In the genomic region with DNA sequence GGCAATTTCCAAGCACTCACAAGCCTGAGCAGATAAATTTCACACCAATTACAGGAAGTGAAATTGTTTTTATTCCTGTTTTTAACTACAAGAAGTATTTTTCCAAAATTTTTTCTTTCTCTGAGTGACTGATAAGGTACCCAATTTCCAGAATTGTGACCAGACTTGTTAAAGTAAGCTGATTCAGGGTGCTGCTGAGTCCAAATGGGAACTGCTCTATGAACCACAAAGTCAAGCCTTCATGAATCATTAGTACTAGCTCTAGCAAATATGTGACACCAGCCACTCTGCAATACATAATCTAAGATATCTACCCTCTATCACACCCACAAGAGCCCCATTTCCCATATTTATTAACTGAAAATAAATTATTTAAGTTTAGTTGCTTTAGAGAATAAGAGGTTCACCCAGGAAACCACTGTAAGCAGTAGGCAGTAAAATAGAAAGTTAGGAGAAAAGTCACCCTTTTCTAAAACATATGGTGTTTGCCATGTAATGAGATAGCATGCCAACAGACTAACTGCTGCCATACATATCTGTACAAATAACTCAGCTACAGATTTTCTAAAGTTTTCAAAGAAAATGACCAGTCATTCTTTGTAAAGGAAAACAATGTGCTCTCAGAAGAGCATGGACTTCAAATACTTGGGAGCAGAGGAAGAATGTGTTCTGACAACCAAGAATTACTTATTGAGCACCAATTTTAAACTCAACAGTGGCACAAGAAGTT, we compare ENCODE assay signal across 18 cellular contexts. TPM values are rescaled to one million over a fixed set of nuclear protein-coding genes. Genes with fewer than 3 reads are reported as not detected.
DNase-seq lines count a peak whose midpoint lies in the region; ATAC-seq and TF ChIP-seq lines count a peak whose summit lies in the region.
"Had no signal": no experiment of that assay in that cellular context is flagged by ENCODE, and none has a peak within 500 bp of the region (broad histone marks: within the 10 kb centered on the region; RNA-seq: fewer than 3 reads in every experiment).

No MANE protein-coding gene starts in this region.

- H3K9me3 ChIP-seq in adipocyte (ENCODE audit: control insufficient read depth, low read length) = no peaks in the 10 kb centered on the region
- H3K9me3 ChIP-seq: BLaER1 treated with 17β-estradiol and CSF1 and Interleukin-3, amounts not matched to agents 10 nM and 100 nM had no signal

- ATAC-seq in GM18519 (IDR thresholded peaks at IDR 0.05; ENCODE audit: low FRiP score, unreplicated experiment) = no peak
- ATAC-seq: GM23338 had no signal

- TF ChIP-seq CTCF in fibroblast of the aortic adventitia (IDR thresholded peaks at IDR 0.05; ENCODE audit: insufficient read depth, low read length) = no peak

- H3K4me1 ChIP-seq in adipocyte (ENCODE audit: control insufficient read depth, insufficient read depth, low read length) = peaks cover 10% of the 10 kb centered on the region

- H3K27me3 ChIP-seq in adipocyte (replicated peaks; ENCODE audit: control insufficient read depth, insufficient read depth, low read length) = no peaks in the 10 kb centered on the region
- H3K27me3 ChIP-seq: BLaER1 treated with 17β-estradiol and CSF1 and Interleukin-3, amounts not matched to agents 10 nM and 100 nM had no signal

- DNase-seq in NOMO-1 treated with DMSO at 0.1 percent for 48 hours (lab: John Stamatoyannopoulos, UW; ENCODE audit: unreplicated experiment) (peak; percentile 53), NOMO-1 treated with dmso at 0.1 percent for 144 hours (lab: John Stamatoyannopoulos, UW; ENCODE audit: unreplicated experiment) (no peak), adipocyte (ENCODE audit: low read depth) (peak; percentile 7), fibroblast of the aortic adventitia (ENCODE audit: low read depth) (peak; percentile 10), DMS79 treated with DMSO at 0.1 percent for 48 hours (lab: John Stamatoyannopoulos, UW) (no peak), AG08395 (ENCODE audit: low spot score) (no peak), NCI-H1436 (lab: John Stamatoyannopoulos, UW) (no peak)
- DNase-seq: KG1, MM.1S, NCI-H1105 treated with DMSO at 0.1 percent for 48 hours, NCI-H187 treated with DMSO at 0.1 percent for 48 hours, NCI-H345, NCI-H69, SW 1271 had no signal

- H3K4me3 ChIP-seq in adipocyte (ENCODE audit: low read length) (no peak overlapping the region), fibroblast of the aortic adventitia (ENCODE audit: low read depth, low read length) (no peak overlapping the region)
- H3K4me3 ChIP-seq: BLaER1 treated with 17β-estradiol and CSF1 and Interleukin-3, amounts not matched to agents 10 nM and 100 nM; GM23338 had no signal

- H3K36me3 ChIP-seq in adipocyte (ENCODE audit: control insufficient read depth, insufficient read depth, low read length, severe bottlenecking) = no peaks in the 10 kb centered on the region
- H3K36me3 ChIP-seq: BLaER1 treated with 17β-estradiol and CSF1 and Interleukin-3, amounts not matched to agents 10 nM and 100 nM had no signal

- H3K9ac ChIP-seq in adipocyte (ENCODE audit: low read length) = no peak overlapping the region

RNA-seq across cellular contexts. Expression of a gene that starts 43.1 kb away (rescaled TPM):
- total RNA-seq in fibroblast of the aortic adventitia (ENCODE audit: low replicate concordance) = 0.09 and 0.65 TPM in 2 replicates
- total RNA-seq: GM23338, SK-MEL-5 had no signal

Comparison
In these comparisons a context has a peak if more than half of its experiments do, and no peak if none do; other contexts are left out.
1. DNase-seq: peak in NOMO-1 treated with DMSO at 0.1 percent for 48 hours (single experiment), adipocyte (single experiment) and fibroblast of the aortic adventitia (single experiment); none in NOMO-1 treated with dmso at 0.1 percent for 144 hours (single experiment), DMS79 treated with DMSO at 0.1 percent for 48 hours (single experiment), AG08395 (single experiment) and NCI-H1436 (single experiment).